In genomic region chr1:64019818-64020217, GRCh38 we compare ENCODE assay signal across 9 cellular contexts.
DNase-seq lines count a peak whose midpoint lies in the region; ATAC-seq and TF ChIP-seq lines count a peak whose summit lies in the region.
"Had no signal": no experiment of that assay in that cellular context is flagged by ENCODE, and none has a peak within 500 bp of the region (broad histone marks: within the 10 kb centered on the region; RNA-seq: fewer than 3 reads in every experiment).

No MANE protein-coding gene starts in this region.

- TF ChIP-seq EP300 in tibial nerve (IDR thresholded peaks at IDR 0.05), result no peak

- peaks cover 11% of the 10 kb centered on the region for H3K4me1 Mint-ChIP-seq in T-helper 17 cell

- H3K9me3 ChIP-seq in T-helper 17 cell (ENCODE audit: control insufficient read depth, low read length, poor library complexity, severe bottlenecking) (no peaks in the 10 kb centered on the region), tibial nerve (no peaks in the 10 kb centered on the region)

- H3K4me3 Mint-ChIP-seq in T-helper 17 cell, result peak overlapping the region; percentile 0

- DNase-seq in T-helper 17 cell (no peak), hepatic stellate cell (ENCODE audit: low spot score) (peak; percentile 44), tibial nerve (ENCODE audit: low spot score in 2 of 2) (peak in 1 of 2 donors; percentile 38), NCI-H1048 (lab: John Stamatoyannopoulos, UW) (no peak), cerebellar cortex (ENCODE audit: low spot score) (no peak)

- H3K36me3 Mint-ChIP-seq in T-helper 17 cell (ENCODE audit: low read depth), result no peaks in the 10 kb centered on the region

- no peak for TF ChIP-seq POLR2A in tibial nerve (IDR thresholded peaks at IDR 0.05)

- WGBS in tibial nerve, 2 donors, result 19 to 30% methylated on average over 2 of the region's 2 CpGs

- peaks cover 0 to 5% (median 0%) of the 10 kb centered on the region in 3 donors for H3K36me3 ChIP-seq in tibial nerve

- no peaks in the 10 kb centered on the region for H3K27me3 ChIP-seq in tibial nerve

- H3K27ac Mint-ChIP-seq in T-helper 17 cell, result no peak overlapping the region

- peaks cover 4% of the 10 kb centered on the region for H3K27me3 Mint-ChIP-seq in T-helper 17 cell

- peak overlapping the region in 2 of 4 donors; percentile 8 to 13 for H3K4me3 ChIP-seq in tibial nerve

- peak; percentile 56 for ATAC-seq in GM18517 (IDR thresholded peaks at IDR 0.05; ENCODE audit: unreplicated experiment)
- ATAC-seq in HG02981 (IDR thresholded peaks at IDR 0.05; ENCODE audit: unreplicated experiment), result peak; percentile 82
- ATAC-seq in T-helper 17 cell, result no peak
- no peak for ATAC-seq in GM18909 (IDR thresholded peaks at IDR 0.05; ENCODE audit: poor library complexity, unreplicated experiment)

- no peaks in the 10 kb centered on the region for H3K4me1 ChIP-seq in tibial nerve

- peak overlapping the region; percentile 16 to 69 (median 42) for H3K27ac ChIP-seq in tibial nerve
- H3K27ac ChIP-seq: epithelial cell of prostate had no signal

- TF ChIP-seq CTCF in tibial nerve (IDR thresholded peaks at IDR 0.05), result no peak

Comparison
In these comparisons a context has a peak if more than half of its experiments do, and no peak if none do; other contexts are left out.
1. ATAC-seq: peak in GM18517 (single experiment) and HG02981 (single experiment); none in T-helper 17 cell (single experiment) and GM18909 (single experiment).